Comparison of ENCODE assay signal across 17 cellular contexts in the genomic region with DNA sequence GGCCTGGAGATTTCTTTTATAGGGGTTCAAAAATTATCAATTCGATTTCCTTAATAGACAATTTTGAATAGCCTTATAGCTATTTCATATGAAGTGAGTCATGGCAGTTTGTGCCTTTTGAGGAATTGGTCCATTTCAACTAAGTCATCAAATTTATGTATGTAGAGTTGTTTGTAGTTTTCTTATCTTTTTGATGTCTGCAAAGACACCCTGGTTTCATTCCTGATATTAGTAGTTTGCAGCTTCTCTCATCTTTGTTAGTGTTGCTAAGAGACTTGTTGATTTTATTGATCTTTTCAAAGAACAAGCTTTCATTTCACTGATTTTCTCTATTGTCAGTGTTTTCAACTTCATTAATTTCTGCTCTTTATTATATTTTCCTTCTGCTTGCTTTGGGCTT. TPM values are rescaled to one million over a fixed set of nuclear protein-coding genes. Genes with fewer than 3 reads are reported as not detected.
DNase-seq lines count a peak whose midpoint lies in the region; ATAC-seq and TF ChIP-seq lines count a peak whose summit lies in the region.
"Had no signal": no experiment of that assay in that cellular context is flagged by ENCODE, and none has a peak within 500 bp of the region (broad histone marks: within the 10 kb centered on the region; RNA-seq: fewer than 3 reads in every experiment).

No MANE protein-coding gene starts in this region.

- H3K4me3 Mint-ChIP-seq in activated CD8-positive, alpha-beta T cell treated with anti-CD3 and anti-CD28 coated beads for 36 hours: no peak overlapping the region
- H3K4me3 Mint-ChIP-seq in activated CD8-positive, alpha-beta T cell treated with anti-CD3 and anti-CD28 coated beads, Interleukin-2, amount 10 ng/mL, durations not matched to agents 7 days and 5 days: no peak overlapping the region
- no peak overlapping the region for H3K4me3 Mint-ChIP-seq in CD4-positive, alpha-beta T cell
- H3K4me3 Mint-ChIP-seq in T-helper 2 cell treated with Interferon-gamma antibody and Interleukin-4, amounts not matched to agents 5 μg/mL and 100 μg/mL, for 36 hours: peak overlapping the region; percentile 7
- no peak overlapping the region for H3K4me3 Mint-ChIP-seq in naive thymus-derived CD8-positive, alpha-beta T cell

- peak overlapping the region; percentile 34 for H3K27ac Mint-ChIP-seq in activated CD8-positive, alpha-beta T cell treated with anti-CD3 and anti-CD28 coated beads for 36 hours
- H3K27ac Mint-ChIP-seq in activated CD8-positive, alpha-beta T cell treated with anti-CD3 and anti-CD28 coated beads, Interleukin-2, amount 10 ng/mL, durations not matched to agents 7 days and 5 days: no peak overlapping the region
- H3K27ac Mint-ChIP-seq in CD4-positive, alpha-beta T cell: peak overlapping the region; percentile 34
- peak overlapping the region; percentile 63 for H3K27ac Mint-ChIP-seq in T-helper 2 cell treated with Interferon-gamma antibody and Interleukin-4, amounts not matched to agents 5 μg/mL and 100 μg/mL, for 36 hours
- H3K27ac Mint-ChIP-seq in naive thymus-derived CD8-positive, alpha-beta T cell: peak overlapping the region in 6 of 10 donors; percentile 16 to 80 (median 54)

- CTCF ChIA-PET in activated CD8-positive, alpha-beta T cell treated with anti-CD3 and anti-CD28 coated beads for 36 hours (lab: Charles Lee): interaction anchor here (1.0 to 2.2 kb wide), 2 partner anchors 58 to 213 kb away, joined by 3 to 10 read pairs; no protein-coding TSS in a partner anchor
- CTCF ChIA-PET in activated CD8-positive, alpha-beta T cell treated with anti-CD3 and anti-CD28 coated beads, Interleukin-2, amount 10 ng/mL, durations not matched to agents 7 days and 5 days (lab: Charles Lee): interaction anchor here (0.6 kb wide), 1 partner anchor 29 kb away, joined by 3 read pairs; no protein-coding TSS in a partner anchor
- CTCF ChIA-PET in CD4-positive, alpha-beta T cell (lab: Charles Lee): interaction anchor here (1.2 kb wide), 1 partner anchor 57 kb away, joined by 5 read pairs; no protein-coding TSS in a partner anchor

- no peaks in the 10 kb centered on the region for H3K9me3 ChIP-seq in CD4-positive, alpha-beta T cell (ENCODE audit: control insufficient read depth, low read length)

- no peaks in the 10 kb centered on the region for H3K27me3 ChIP-seq in CD4-positive, alpha-beta T cell (ENCODE audit: control insufficient read depth, insufficient read depth, low read length)

- POLR2A ChIA-PET in activated CD8-positive, alpha-beta T cell treated with anti-CD3 and anti-CD28 coated beads for 36 hours (lab: Charles Lee): interaction anchor here (0.8 to 1.8 kb wide), 2 partner anchors 10 to 47 kb away, joined by 3 to 4 read pairs; no protein-coding TSS in a partner anchor
- POLR2A ChIA-PET in activated CD8-positive, alpha-beta T cell treated with anti-CD3 and anti-CD28 coated beads, Interleukin-2, amount 10 ng/mL, durations not matched to agents 7 days and 5 days (lab: Charles Lee): no interaction called here
- POLR2A ChIA-PET in CD4-positive, alpha-beta T cell (lab: Charles Lee): no interaction called here
- POLR2A ChIA-PET in naive thymus-derived CD8-positive, alpha-beta T cell (lab: Charles Lee): no interaction called here

- H3K27me3 Mint-ChIP-seq in activated CD8-positive, alpha-beta T cell treated with anti-CD3 and anti-CD28 coated beads for 36 hours: no peaks in the 10 kb centered on the region
- H3K27me3 Mint-ChIP-seq in activated CD8-positive, alpha-beta T cell treated with anti-CD3 and anti-CD28 coated beads, Interleukin-2, amount 10 ng/mL, durations not matched to agents 7 days and 5 days (ENCODE audit: low read depth): no peaks in the 10 kb centered on the region
- no peaks in the 10 kb centered on the region for H3K27me3 Mint-ChIP-seq in CD4-positive, alpha-beta T cell
- no peaks in the 10 kb centered on the region for H3K27me3 Mint-ChIP-seq in T-helper 2 cell treated with Interferon-gamma antibody and Interleukin-4, amounts not matched to agents 5 μg/mL and 100 μg/mL, for 36 hours (ENCODE audit: low read depth)
- no peaks in the 10 kb centered on the region for H3K27me3 Mint-ChIP-seq in naive thymus-derived CD8-positive, alpha-beta T cell

- peaks cover 30% of the 10 kb centered on the region for H3K36me3 Mint-ChIP-seq in activated CD8-positive, alpha-beta T cell treated with anti-CD3 and anti-CD28 coated beads for 36 hours (ENCODE audit: low read depth)
- H3K36me3 Mint-ChIP-seq in activated CD8-positive, alpha-beta T cell treated with anti-CD3 and anti-CD28 coated beads, Interleukin-2, amount 10 ng/mL, durations not matched to agents 7 days and 5 days (ENCODE audit: low read depth): peaks cover 53% of the 10 kb centered on the region
- peaks cover 58% of the 10 kb centered on the region for H3K36me3 Mint-ChIP-seq in CD4-positive, alpha-beta T cell (ENCODE audit: low read depth)
- peaks cover 44% of the 10 kb centered on the region for H3K36me3 Mint-ChIP-seq in T-helper 2 cell treated with Interferon-gamma antibody and Interleukin-4, amounts not matched to agents 5 μg/mL and 100 μg/mL, for 36 hours (ENCODE audit: low read depth)
- peaks cover 13 to 22% (median 14%) of the 10 kb centered on the region in 3 donors for H3K36me3 Mint-ChIP-seq in naive thymus-derived CD8-positive, alpha-beta T cell

- no peak for DNase-seq in activated CD8-positive, alpha-beta T cell treated with anti-CD3 and anti-CD28 coated beads for 36 hours
- no peak for DNase-seq in activated CD8-positive, alpha-beta T cell treated with anti-CD3 and anti-CD28 coated beads, Interleukin-2, amount 10 ng/mL, durations not matched to agents 7 days and 5 days
- no peak for DNase-seq in CD4-positive, alpha-beta T cell
- no peak for DNase-seq in T-helper 2 cell treated with Interferon-gamma antibody and Interleukin-4, amounts not matched to agents 5 μg/mL and 100 μg/mL, for 36 hours (ENCODE audit: low spot score)
- no peak for DNase-seq in naive thymus-derived CD8-positive, alpha-beta T cell
- no peak for DNase-seq in NCI-H510A treated with DMSO at 0.1 percent for 48 hours (lab: John Stamatoyannopoulos, UW)
- DNase-seq in NK-92 treated with Interleukin-12 subunit alpha and Interleukin-12 subunit beta, amount 100 ng/mL, for 24 hours (lab: John Stamatoyannopoulos, UW): no peak
- DNase-seq: C1 segment of cervical spinal cord, DND-41, GOT3, MV-4-11, NCI-H1436 treated with DMSO at 0.1 percent for 48 hours, NCI-H2029 treated with DMSO at 0.1 percent for 48 hours, NCI-H2171 treated with DMSO at 0.1 percent for 48 hours, NCI-H446 treated with DMSO at 0.1 percent for 48 hours, NCI-H748 treated with DMSO at 0.1 percent for 48 hours, PC-9 had no signal

- H3K27ac ChIP-seq in CD4-positive, alpha-beta T cell (ENCODE audit: low read depth, low read length): no peak overlapping the region
- H3K27ac ChIP-seq: PC-9 had no signal

- intact Hi-C loops in activated CD8-positive, alpha-beta T cell treated with anti-CD3 and anti-CD28 coated beads for 36 hours (cut with micrococcal nuclease): no loop called here
- intact Hi-C loops in CD4-positive, alpha-beta T cell (cut with DNase I, micrococcal nuclease): no loop called here

- peaks cover 2% of the 10 kb centered on the region for H3K9me3 Mint-ChIP-seq in activated CD8-positive, alpha-beta T cell treated with anti-CD3 and anti-CD28 coated beads for 36 hours
- peaks cover 9% of the 10 kb centered on the region for H3K9me3 Mint-ChIP-seq in activated CD8-positive, alpha-beta T cell treated with anti-CD3 and anti-CD28 coated beads, Interleukin-2, amount 10 ng/mL, durations not matched to agents 7 days and 5 days (ENCODE audit: insufficient read depth)
- no peaks in the 10 kb centered on the region for H3K9me3 Mint-ChIP-seq in CD4-positive, alpha-beta T cell
- H3K9me3 Mint-ChIP-seq in T-helper 2 cell treated with Interferon-gamma antibody and Interleukin-4, amounts not matched to agents 5 μg/mL and 100 μg/mL, for 36 hours: no peaks in the 10 kb centered on the region
- no peaks in the 10 kb centered on the region for H3K9me3 Mint-ChIP-seq in naive thymus-derived CD8-positive, alpha-beta T cell

- H3K4me1 Mint-ChIP-seq in activated CD8-positive, alpha-beta T cell treated with anti-CD3 and anti-CD28 coated beads for 36 hours (ENCODE audit: low read depth): peaks cover 74% of the 10 kb centered on the region
- H3K4me1 Mint-ChIP-seq in activated CD8-positive, alpha-beta T cell treated with anti-CD3 and anti-CD28 coated beads, Interleukin-2, amount 10 ng/mL, durations not matched to agents 7 days and 5 days (ENCODE audit: low read depth): peaks cover 40% of the 10 kb centered on the region
- peaks cover 82% of the 10 kb centered on the region for H3K4me1 Mint-ChIP-seq in CD4-positive, alpha-beta T cell (ENCODE audit: low read depth)
- peaks cover 38% of the 10 kb centered on the region for H3K4me1 Mint-ChIP-seq in T-helper 2 cell treated with Interferon-gamma antibody and Interleukin-4, amounts not matched to agents 5 μg/mL and 100 μg/mL, for 36 hours (ENCODE audit: low read depth)
- peaks cover 27 to 82% (median 69%) of the 10 kb centered on the region in 4 donors for H3K4me1 Mint-ChIP-seq in naive thymus-derived CD8-positive, alpha-beta T cell

- peak; percentile 86 for ATAC-seq in activated CD8-positive, alpha-beta T cell treated with anti-CD3 and anti-CD28 coated beads for 36 hours
- no peak for ATAC-seq in activated CD8-positive, alpha-beta T cell treated with anti-CD3 and anti-CD28 coated beads, Interleukin-2, amount 10 ng/mL, durations not matched to agents 7 days and 5 days
- ATAC-seq in CD4-positive, alpha-beta T cell (ENCODE audit: poor library complexity): no peak
- ATAC-seq in naive thymus-derived CD8-positive, alpha-beta T cell: no peak

- TF ChIP-seq CTCF in activated CD8-positive, alpha-beta T cell treated with anti-CD3 and anti-CD28 coated beads for 36 hours (IDR thresholded peaks at IDR 0.05): no peak
- no peak for TF ChIP-seq CTCF in CD4-positive, alpha-beta T cell (IDR thresholded peaks at IDR 0.05)

RNA-seq across cellular contexts. Expression of gene N4BP1, which starts 44.2 kb away (rescaled TPM):
- total RNA-seq in activated CD8-positive, alpha-beta T cell treated with anti-CD3 and anti-CD28 coated beads for 36 hours: 10 to 100 TPM; 39.5 to 40.5 TPM
- total RNA-seq in activated CD8-positive, alpha-beta T cell treated with anti-CD3 and anti-CD28 coated beads, Interleukin-2, amount 10 ng/mL, durations not matched to agents 7 days and 5 days: 10 to 100 TPM; 56.1 to 59.1 TPM
- total RNA-seq in CD4-positive, alpha-beta T cell: 100 to 1,000 TPM; 122 to 125 TPM
- total RNA-seq in naive thymus-derived CD8-positive, alpha-beta T cell: 10 to 100 TPM; 79.2 to 85.1 TPM
- 10 to 100 TPM; 20.1 to 48.4 (median 31.9) TPM for polyA plus RNA-seq in naive thymus-derived CD8-positive, alpha-beta T cell
